In genomic region chr4:77618383-77619241, GRCh38 we compare ENCODE assay signal across 8 cellular contexts. TPM values are rescaled to one million over a fixed set of nuclear protein-coding genes. Genes with fewer than 3 reads are reported as not detected.
DNase-seq lines count a peak whose midpoint lies in the region; ATAC-seq and TF ChIP-seq lines count a peak whose summit lies in the region.

No MANE protein-coding gene starts in this region.

- H3K4me1 Mint-ChIP-seq in activated naive CD8-positive, alpha-beta T cell treated with anti-CD3 and anti-CD28 coated beads, Interleukin-2, amount 50 U/mL, for 24 hours, result peaks cover 6% of the 10 kb centered on the region

- H3K27ac Mint-ChIP-seq in activated naive CD8-positive, alpha-beta T cell treated with anti-CD3 and anti-CD28 coated beads, Interleukin-2, amount 50 U/mL, for 24 hours, result no peak overlapping the region

- ATAC-seq in HG02623 (IDR thresholded peaks at IDR 0.05; ENCODE audit: unreplicated experiment) (peak; percentile 94), left ventricle myocardium superior (peak; percentile 90)
- peak; percentile 94 for ATAC-seq in activated naive CD8-positive, alpha-beta T cell treated with anti-CD3 and anti-CD28 coated beads, Interleukin-2, amount 50 U/mL, for 24 hours

- H3K4me3 ChIP-seq in retinal pigment epithelial cell (ENCODE audit: low read length), result no peak overlapping the region

- peak; percentile 86 for TF ChIP-seq CTCF in GM13977 (IDR thresholded peaks at IDR 0.05; ENCODE audit: extremely low read depth, insufficient read depth, missing control alignments)
- peak; percentile 89 for TF ChIP-seq CTCF in retinal pigment epithelial cell (conservative IDR thresholded peaks at IDR 0.05; ENCODE audit: low read depth, low read length)

- no peaks in the 10 kb centered on the region for H3K9me3 Mint-ChIP-seq in activated naive CD8-positive, alpha-beta T cell treated with anti-CD3 and anti-CD28 coated beads, Interleukin-2, amount 50 U/mL, for 24 hours

- no peaks in the 10 kb centered on the region for H3K36me3 Mint-ChIP-seq in activated naive CD8-positive, alpha-beta T cell treated with anti-CD3 and anti-CD28 coated beads, Interleukin-2, amount 50 U/mL, for 24 hours (ENCODE audit: low read depth)

- intact Hi-C loops in left ventricle myocardium superior (cut with micrococcal nuclease), result no loop called here

- in situ Hi-C loops in GM13977 (cut with MboI; ENCODE audit: low pct_unique_long_range_greater_than_20kb, low sequenced_read_pairs, unreplicated experiment), result loop anchor here (25.0 kb wide), 2 partner anchors 231 to 381 kb away; no protein-coding TSS in a partner anchor

- peaks cover 21% of the 10 kb centered on the region for H3K27me3 Mint-ChIP-seq in activated naive CD8-positive, alpha-beta T cell treated with anti-CD3 and anti-CD28 coated beads, Interleukin-2, amount 50 U/mL, for 24 hours

- H3K4me3 Mint-ChIP-seq in activated naive CD8-positive, alpha-beta T cell treated with anti-CD3 and anti-CD28 coated beads, Interleukin-2, amount 50 U/mL, for 24 hours, result no peak overlapping the region

- DNase-seq in GM13977 (ENCODE audit: low spot score) (peak; percentile 61), NCI-H1092 treated with DMSO at 0.1 percent for 48 hours (lab: John Stamatoyannopoulos, UW) (peak; percentile 77), SW480 (ENCODE audit: low spot score) (peak; percentile 63), left ventricle myocardium superior (no peak), retinal pigment epithelial cell (ENCODE audit: low read depth) (no peak), GF-D8 (lab: John Stamatoyannopoulos, UW) (no peak)
- peak; percentile 68 for DNase-seq in activated naive CD8-positive, alpha-beta T cell treated with anti-CD3 and anti-CD28 coated beads, Interleukin-2, amount 50 U/mL, for 24 hours

RNA-seq across cellular contexts. Expression of gene CXCL13, which starts 13.0 kb away (rescaled TPM):
- not detected for total RNA-seq in left ventricle myocardium superior

Comparison
In these comparisons a context has a peak if more than half of its experiments do, and no peak if none do; other contexts are left out.
1. DNase-seq: peak in GM13977 (single experiment), NCI-H1092 treated with DMSO at 0.1 percent for 48 hours (single experiment), SW480 (single experiment) and activated naive CD8-positive, alpha-beta T cell treated with anti-CD3 and anti-CD28 coated beads, Interleukin-2, amount 50 U/mL, for 24 hours (single experiment); none in left ventricle myocardium superior (single experiment), retinal pigment epithelial cell (single experiment) and GF-D8 (single experiment).
2. Peak in every context shown above with its lines, with median percentiles within 50 percentile points of each other: ATAC-seq.